ENCODE assay signal across 13 cellular contexts in the genomic region with DNA sequence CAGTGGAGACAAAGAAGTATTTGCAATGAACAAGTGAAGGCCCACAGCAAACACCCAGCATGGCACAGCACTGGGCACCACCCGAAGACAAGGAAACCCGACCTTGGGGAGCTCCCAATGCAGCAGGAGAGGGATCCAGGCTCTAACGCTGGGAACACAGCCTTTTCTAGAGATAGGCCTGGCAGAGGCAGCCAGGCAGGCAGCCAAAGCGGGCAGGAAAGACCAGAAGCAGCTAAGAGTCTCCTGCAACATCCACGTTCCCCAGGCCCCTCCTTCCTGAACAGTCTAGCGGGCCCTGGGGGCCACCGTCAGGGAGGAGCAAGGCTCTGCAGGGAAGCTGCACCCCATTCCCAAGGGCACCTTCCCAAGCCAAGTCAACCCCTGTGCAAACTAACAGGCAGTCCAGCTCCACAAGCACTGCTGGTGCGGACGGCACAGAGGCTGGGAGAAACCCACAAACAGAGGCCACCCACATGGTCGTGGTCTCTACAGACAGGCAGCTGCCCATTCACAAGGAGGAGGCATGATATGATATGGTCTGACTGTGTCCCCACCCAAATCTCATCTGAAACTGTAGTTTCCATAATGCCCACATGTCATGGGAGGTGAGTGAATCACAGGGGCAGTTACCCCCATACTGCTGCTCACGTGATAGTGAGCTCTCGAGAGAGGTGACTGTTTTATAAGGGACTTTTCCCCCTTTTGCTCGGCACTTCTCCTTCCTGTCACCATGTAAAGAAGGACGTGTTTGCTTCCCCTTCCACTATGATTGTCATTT.
A peak's percentile ranks its signal among the peaks of the same experiment; 100 is the strongest.
DNase-seq lines count a peak whose midpoint lies in the region; ATAC-seq, FAIRE-seq and TF ChIP-seq lines count a peak whose summit lies in the region.
"Had no signal": no experiment of that assay in that cellular context is flagged by ENCODE, and none has a peak within 500 bp of the region (broad histone marks: within the 10 kb centered on the region; RNA-seq: fewer than 3 reads in every experiment).

No MANE protein-coding gene starts in this region.

- no peak for ATAC-seq in GM18519 (IDR thresholded peaks at IDR 0.05; ENCODE audit: low FRiP score, unreplicated experiment)

- H3K4me3 Mint-ChIP-seq in activated naive CD4-positive, alpha-beta T cell treated with anti-CD3 and anti-CD28 coated beads, Interleukin-2, amount 10 ng/mL, durations not matched to agents 7 days and 5 days = no peak overlapping the region
- H3K4me3 Mint-ChIP-seq: B cell had no signal

- H3K23me2 ChIP-seq in H1 (ENCODE audit: low read depth, low read length) = no peaks in the 10 kb centered on the region

- H2BK12ac ChIP-seq in H1 (ENCODE audit: low read depth, low read length) = no peak overlapping the region

- H2AK5ac ChIP-seq in H1 (ENCODE audit: low read depth, low read length) (no peak overlapping the region), mesendoderm (ENCODE audit: low read length) (no peak overlapping the region)

- TF ChIP-seq CTCF in H1 (IDR thresholded peaks at IDR 0.05; ENCODE audit: control extremely low read depth in 1 of 3, insufficient read depth in 1 of 3, low read depth in 1 of 3, low read length in 3 of 3) = no peak

- H3K56ac ChIP-seq in H1 (replicated peaks; ENCODE audit: insufficient read length, low read depth, low read length) (peak overlapping the region; percentile 30), mesendoderm (ENCODE audit: low read length) (no peak overlapping the region)

- H3K27ac ChIP-seq in H1 (ENCODE audit: low read depth, low read length) (no peak overlapping the region; the same call in 1 of the 2 replicates), mesendoderm (ENCODE audit: low read depth, low read length) (no peak overlapping the region)

- no peaks in the 10 kb centered on the region for H3K9me3 ChIP-seq in H1 (ENCODE audit: insufficient read depth in 2 of 2, low read depth in 1 of 2, low read length in 1 of 2)

- no peak for TF ChIP-seq RAD21 in H1 (IDR thresholded peaks at IDR 0.05 in 1 of 2, conservative IDR thresholded peaks at IDR 0.05 in 1 of 2; ENCODE audit: low read depth in 2 of 2, low read length in 2 of 2)

- H2BK20ac ChIP-seq in H1 (ENCODE audit: low read length) = no peak overlapping the region

- 89% methylated on average over 14 of the region's 14 CpGs; no CpG with 5 or more reads in 1 of the 2 experiments for WGBS in H1 (ENCODE audit: extremely low coverage in 1 of 2, insufficient coverage in 1 of 2, insufficient read length in 1 of 2, insufficient replicate concordance in 2 of 2, low coverage in 1 of 2, low lambda C conversion rate in 2 of 2, missing lambda C conversion rate in 1 of 2), 2 experiments
- no CpG with 5 or more reads among the region's 14 CpGs for WGBS in mesendoderm (ENCODE audit: extremely low coverage, insufficient coverage, low lambda C conversion rate)

- H4K20me1 ChIP-seq in H1 (replicated peaks in 1 of 2; ENCODE audit: control insufficient read depth in 1 of 2, insufficient read depth in 2 of 2, low read length in 2 of 2) = peaks cover 5% of the 10 kb centered on the region in 2 experiments

- no peak overlapping the region for H4K91ac ChIP-seq in H1 (replicated peaks; ENCODE audit: insufficient read length, low read length)

- H4K8ac ChIP-seq in H1 (ENCODE audit: extremely low read depth, insufficient read depth, low read length) (no peak overlapping the region), mesendoderm (ENCODE audit: low read depth, low read length) (no peak overlapping the region)

- H3K4ac ChIP-seq in H1 (replicated peaks; ENCODE audit: insufficient read length, low read depth, low read length) (no peak overlapping the region), mesendoderm (ENCODE audit: low read depth, low read length) (no peak overlapping the region)

- H2BK15ac ChIP-seq in H1 (ENCODE audit: low read length) (no peak overlapping the region), mesendoderm (replicated peaks; ENCODE audit: low read depth) (no peak overlapping the region)

- H3K18ac ChIP-seq in H1 (ENCODE audit: extremely low read depth, low read length) = no peak overlapping the region
- no peak overlapping the region for H3K18ac ChIP-seq in mesendoderm (ENCODE audit: low read length)

- H3K9ac ChIP-seq in H1 (replicated peaks in 1 of 4; ENCODE audit: extremely low read depth in 1 of 4, low read depth in 3 of 4, low read length in 3 of 4) (no peak overlapping the region), mesendoderm (ENCODE audit: low read length) (no peak overlapping the region)

- no peak overlapping the region for H3K4me2 ChIP-seq in H1 (ENCODE audit: insufficient read depth in 1 of 2, low read depth in 2 of 2, low read length in 2 of 2)
- no peak overlapping the region for H3K4me2 ChIP-seq in mesendoderm (ENCODE audit: low read length)

- H2BK5ac ChIP-seq in H1 (ENCODE audit: low read depth, low read length) = no peak overlapping the region
- H2BK5ac ChIP-seq in mesendoderm (ENCODE audit: low read length) = no peak overlapping the region

- no peaks in the 10 kb centered on the region; the same call in none of the 2 replicates for H3K79me1 ChIP-seq in H1 (ENCODE audit: low read depth, low read length)
- H3K79me1 ChIP-seq in mesendoderm (ENCODE audit: low read length) = no peaks in the 10 kb centered on the region

- H3K23ac ChIP-seq in H1 (ENCODE audit: insufficient read length) (no peak overlapping the region), mesendoderm (ENCODE audit: low read length) (peak overlapping the region; percentile 45)

- H3K27ac Mint-ChIP-seq in activated naive CD4-positive, alpha-beta T cell treated with anti-CD3 and anti-CD28 coated beads, Interleukin-2, amount 10 ng/mL, durations not matched to agents 7 days and 5 days = no peak overlapping the region

- H3K27me3 ChIP-seq in H1 (replicated peaks in 1 of 4; ENCODE audit: control insufficient read depth in 3 of 4, extremely low read depth in 1 of 4, insufficient read depth in 3 of 4, low read length in 3 of 4) (no peaks in the 10 kb centered on the region), mesendoderm (ENCODE audit: insufficient read depth, low read length, poor library complexity) (no peaks in the 10 kb centered on the region)

- no peak overlapping the region for H3K14ac ChIP-seq in H1 (ENCODE audit: insufficient read length)

- H2BK120ac ChIP-seq in H1 (replicated peaks; ENCODE audit: low read depth, low read length) = no peak overlapping the region
- no peak overlapping the region for H2BK120ac ChIP-seq in mesendoderm (ENCODE audit: low read depth, low read length)

- H3K4me1 Mint-ChIP-seq in activated naive CD4-positive, alpha-beta T cell treated with anti-CD3 and anti-CD28 coated beads, Interleukin-2, amount 10 ng/mL, durations not matched to agents 7 days and 5 days = peaks cover 33% of the 10 kb centered on the region

- H3K9me3 Mint-ChIP-seq in activated naive CD4-positive, alpha-beta T cell treated with anti-CD3 and anti-CD28 coated beads, Interleukin-2, amount 10 ng/mL, durations not matched to agents 7 days and 5 days = no peaks in the 10 kb centered on the region

- FAIRE-seq in H1 (lab: Jason Lieb, UNC) = no peak
- FAIRE-seq: TTC549 had no signal

- peak; percentile 47 for DNase-seq in AG08396 (ENCODE audit: low spot score)
- DNase-seq in NCI-H2196 treated with DMSO at 0.1 percent for 48 hours (lab: John Stamatoyannopoulos, UW; ENCODE audit: unreplicated experiment) = peak; percentile 57
- no peak for DNase-seq in H1 (ENCODE audit: low read depth in 1 of 2, low spot score in 2 of 2)
- DNase-seq in mesendoderm = no peak
- no peak for DNase-seq in T-helper 2 cell
- DNase-seq in stimulated activated naive CD4-positive, alpha-beta T cell (lab: John Stamatoyannopoulos, UW) = no peak
- DNase-seq in activated naive CD4-positive, alpha-beta T cell treated with anti-CD3 and anti-CD28 coated beads, Interleukin-2, amount 10 ng/mL, durations not matched to agents 7 days and 5 days = no peak
- DNase-seq: amniotic stem cell, islet precursor cell, NCI-H187 had no signal

- H3K4me3 ChIP-seq in H1 (ENCODE audit: extremely low read depth in 1 of 4, insufficient read depth in 2 of 4, low read depth in 3 of 4, low read length in 4 of 4) (no peak overlapping the region), mesendoderm (ENCODE audit: low read length) (no peak overlapping the region)

- H3K27me3 Mint-ChIP-seq in activated naive CD4-positive, alpha-beta T cell treated with anti-CD3 and anti-CD28 coated beads, Interleukin-2, amount 10 ng/mL, durations not matched to agents 7 days and 5 days = no peaks in the 10 kb centered on the region
- H3K27me3 Mint-ChIP-seq: B cell had no signal

- H3K4me1 ChIP-seq in H1 (replicated peaks in 1 of 4; ENCODE audit: control insufficient read depth in 3 of 4, insufficient read depth in 4 of 4, low read length in 3 of 4) (no peaks in the 10 kb centered on the region; a peak in 1 of 7 replicates), mesendoderm (ENCODE audit: control insufficient read depth, low read depth, low read length) (no peaks in the 10 kb centered on the region)

- no peak for TF ChIP-seq EP300 in H1 (IDR thresholded peaks at IDR 0.05; ENCODE audit: borderline replicate concordance in 1 of 2, low read depth in 2 of 2, low read length in 2 of 2)

- H3K36me3 ChIP-seq in H1 (ENCODE audit: control insufficient read depth in 2 of 4, insufficient read depth in 4 of 4, low read length in 3 of 4) (no peaks in the 10 kb centered on the region), mesendoderm (ENCODE audit: control insufficient read depth, insufficient read depth, low read length) (no peaks in the 10 kb centered on the region)

- POLR2A ChIA-PET in H1 (lab: Charles Lee; ENCODE audit: partially characterized antibody) = no interaction called here

- no peak for TF ChIP-seq POLR2A in H1 (IDR thresholded peaks at IDR 0.05; ENCODE audit: control extremely low read depth in 1 of 2, low read depth in 2 of 2, low read length in 2 of 2)

- H3K79me2 ChIP-seq in H1 (ENCODE audit: control insufficient read depth in 1 of 2, insufficient read depth in 2 of 2, low read length in 2 of 2) (no peaks in the 10 kb centered on the region), mesendoderm (ENCODE audit: control insufficient read depth, insufficient read depth, low read length) (no peaks in the 10 kb centered on the region)

- H4K5ac ChIP-seq in H1 (ENCODE audit: insufficient read length, low read depth, low read length) (no peak overlapping the region), mesendoderm (ENCODE audit: low read length) (no peak overlapping the region)

- H3K36me3 Mint-ChIP-seq in activated naive CD4-positive, alpha-beta T cell treated with anti-CD3 and anti-CD28 coated beads, Interleukin-2, amount 10 ng/mL, durations not matched to agents 7 days and 5 days = peaks cover 4% of the 10 kb centered on the region

- CTCF ChIA-PET in H1 (lab: Charles Lee; ENCODE audit: partially characterized antibody) = interaction anchor here (1.9 kb wide), 1 partner anchor 8 kb away, joined by 5 read pairs; no protein-coding TSS in a partner anchor
- CTCF ChIA-PET in activated naive CD4-positive, alpha-beta T cell treated with anti-CD3 and anti-CD28 coated beads, Interleukin-2, amount 10 ng/mL, durations not matched to agents 7 days and 5 days (lab: Charles Lee) = no interaction called here

- no peak overlapping the region for H2AFZ ChIP-seq in H1 (ENCODE audit: low read length)

TF ChIP-seq in H1, 55 proteins besides CTCF, POLR2A, EP300 and RAD21 (continues in another document):
- TF ChIP-seq TBP (IDR thresholded peaks at IDR 0.05; ENCODE audit: low read depth, low read length) (no peak), EZH2 (IDR thresholded peaks at IDR 0.05; ENCODE audit: low read depth, low read length, severe bottlenecking) (no peak), SRF (IDR thresholded peaks at IDR 0.05; ENCODE audit: low read depth, low read length) (no peak)

Comparison
In these comparisons a context has a peak if more than half of its experiments do, and no peak if none do; other contexts are left out.
1. DNase-seq: peak in AG08396 (single experiment) and NCI-H2196 treated with DMSO at 0.1 percent for 48 hours (single experiment); none in H1 (0 of 2), mesendoderm (single experiment), T-helper 2 cell (0 of 5), stimulated activated naive CD4-positive, alpha-beta T cell (0 of 6) and activated naive CD4-positive, alpha-beta T cell treated with anti-CD3 and anti-CD28 coated beads, Interleukin-2, amount 10 ng/mL, durations not matched to agents 7 days and 5 days (single experiment).